ENCODE assay signal across 23 cellular contexts in the genomic region with DNA sequence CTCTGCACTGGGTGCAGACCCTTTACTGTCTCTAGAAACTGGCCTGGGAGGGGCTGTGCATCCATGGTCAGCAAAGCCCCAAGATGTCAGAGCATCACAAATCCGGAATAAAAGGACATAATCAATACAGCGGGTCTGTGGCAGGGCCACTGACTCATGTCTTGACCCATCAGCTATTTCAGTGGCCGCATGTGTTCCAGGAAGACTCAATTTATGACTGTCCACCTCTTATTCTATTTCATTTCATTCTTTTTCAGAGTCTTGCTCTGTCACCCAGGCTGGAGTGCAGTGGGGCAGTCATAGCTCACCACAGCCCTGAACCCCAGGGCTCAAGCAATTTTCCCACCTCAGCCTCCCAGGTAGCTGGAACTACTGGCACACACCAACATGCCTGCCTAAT. TPM values are rescaled to one million over a fixed set of nuclear protein-coding genes. Genes with fewer than 3 reads are reported as not detected.
A peak's percentile ranks its signal among the peaks of the same experiment; 100 is the strongest.
DNase-seq lines count a peak whose midpoint lies in the region; ATAC-seq and TF ChIP-seq lines count a peak whose summit lies in the region.
"Had no signal": no experiment of that assay in that cellular context is flagged by ENCODE, and none has a peak within 500 bp of the region (broad histone marks: within the 10 kb centered on the region; RNA-seq: fewer than 3 reads in every experiment).

No MANE protein-coding gene starts in this region.

- H3K4me3 Mint-ChIP-seq in activated T-cell treated with anti-CD3 and anti-CD28 coated beads, Interleukin-2, amount 50 U/mL, for 24 hours, result no peak overlapping the region
- H3K4me3 Mint-ChIP-seq in activated T-helper 17 cell treated with anti-CD3 and anti-CD28 coated beads, Interleukin-2, amount 50 U/mL, for 72 hours, result no peak overlapping the region
- H3K4me3 Mint-ChIP-seq in glutamatergic neuron (ENCODE audit: unreplicated experiment), result no peak overlapping the region
- H3K4me3 Mint-ChIP-seq in stimulated activated memory B cell treated with anti-CD40 and anti-IgM and Interleukin-4, amounts not matched to agents 10 μg/mL and 1 μg/mL and 100 μg/mL, for 72 hours, result no peak overlapping the region
- H3K4me3 Mint-ChIP-seq: activated CD8-positive, alpha-beta memory T cell treated with anti-CD3 and anti-CD28 coated beads, Interleukin-2, amount 10 ng/mL, durations not matched to agents 7 days and 5 days had no signal

- H3K4me1 Mint-ChIP-seq in activated T-cell treated with anti-CD3 and anti-CD28 coated beads, Interleukin-2, amount 50 U/mL, for 24 hours (ENCODE audit: low read depth), result peaks cover 21% of the 10 kb centered on the region
- H3K4me1 Mint-ChIP-seq in activated T-helper 17 cell treated with anti-CD3 and anti-CD28 coated beads, Interleukin-2, amount 50 U/mL, for 72 hours, result peaks cover 17% of the 10 kb centered on the region
- peaks cover 12% of the 10 kb centered on the region for H3K4me1 Mint-ChIP-seq in glutamatergic neuron (ENCODE audit: low read depth, unreplicated experiment)
- no peaks in the 10 kb centered on the region for H3K4me1 Mint-ChIP-seq in stimulated activated memory B cell treated with anti-CD40 and anti-IgM and Interleukin-4, amounts not matched to agents 10 μg/mL and 1 μg/mL and 100 μg/mL, for 72 hours

- in situ Hi-C loops in G401 (cut with HindIII; ENCODE audit: low sequenced_read_pairs), result no loop called here

- ATAC-seq in activated T-helper 17 cell treated with anti-CD3 and anti-CD28 coated beads, Interleukin-2, amount 50 U/mL, for 72 hours (replicated peaks), result peak; percentile 40
- no peak for ATAC-seq in stimulated activated memory B cell treated with anti-CD40 and anti-IgM and Interleukin-4, amounts not matched to agents 10 μg/mL and 1 μg/mL and 100 μg/mL, for 72 hours
- ATAC-seq: A549; activated CD8-positive, alpha-beta memory T cell treated with anti-CD3 and anti-CD28 coated beads, Interleukin-2, amount 10 ng/mL, durations not matched to agents 7 days and 5 days had no signal

- no peaks in the 10 kb centered on the region for H3K9me3 Mint-ChIP-seq in activated T-cell treated with anti-CD3 and anti-CD28 coated beads, Interleukin-2, amount 50 U/mL, for 24 hours
- no peaks in the 10 kb centered on the region for H3K9me3 Mint-ChIP-seq in activated T-helper 17 cell treated with anti-CD3 and anti-CD28 coated beads, Interleukin-2, amount 50 U/mL, for 72 hours
- peaks cover 3% of the 10 kb centered on the region for H3K9me3 Mint-ChIP-seq in glutamatergic neuron (ENCODE audit: unreplicated experiment)
- no peaks in the 10 kb centered on the region for H3K9me3 Mint-ChIP-seq in stimulated activated memory B cell treated with anti-CD40 and anti-IgM and Interleukin-4, amounts not matched to agents 10 μg/mL and 1 μg/mL and 100 μg/mL, for 72 hours

- TF ChIP-seq CTCF in glutamatergic neuron (IDR thresholded peaks at IDR 0.05; ENCODE audit: partially characterized antibody, unreplicated experiment), result no peak

- peaks cover 44% of the 10 kb centered on the region for H3K36me3 Mint-ChIP-seq in activated T-cell treated with anti-CD3 and anti-CD28 coated beads, Interleukin-2, amount 50 U/mL, for 24 hours (ENCODE audit: low read depth)
- peaks cover 81% of the 10 kb centered on the region for H3K36me3 Mint-ChIP-seq in activated T-helper 17 cell treated with anti-CD3 and anti-CD28 coated beads, Interleukin-2, amount 50 U/mL, for 72 hours (ENCODE audit: low read depth)
- peaks cover 5% of the 10 kb centered on the region for H3K36me3 Mint-ChIP-seq in glutamatergic neuron (ENCODE audit: unreplicated experiment)
- H3K36me3 Mint-ChIP-seq in stimulated activated memory B cell treated with anti-CD40 and anti-IgM and Interleukin-4, amounts not matched to agents 10 μg/mL and 1 μg/mL and 100 μg/mL, for 72 hours, result peaks cover 10% of the 10 kb centered on the region

- no peaks in the 10 kb centered on the region for H3K27me3 Mint-ChIP-seq in activated T-cell treated with anti-CD3 and anti-CD28 coated beads, Interleukin-2, amount 50 U/mL, for 24 hours
- no peaks in the 10 kb centered on the region for H3K27me3 Mint-ChIP-seq in activated T-helper 17 cell treated with anti-CD3 and anti-CD28 coated beads, Interleukin-2, amount 50 U/mL, for 72 hours
- peaks cover 3% of the 10 kb centered on the region for H3K27me3 Mint-ChIP-seq in glutamatergic neuron (ENCODE audit: unreplicated experiment)
- no peaks in the 10 kb centered on the region for H3K27me3 Mint-ChIP-seq in stimulated activated memory B cell treated with anti-CD40 and anti-IgM and Interleukin-4, amounts not matched to agents 10 μg/mL and 1 μg/mL and 100 μg/mL, for 72 hours
- H3K27me3 Mint-ChIP-seq: activated CD8-positive, alpha-beta memory T cell treated with anti-CD3 and anti-CD28 coated beads, Interleukin-2, amount 10 ng/mL, durations not matched to agents 7 days and 5 days had no signal

- DNase-seq in activated T-cell treated with anti-CD3 and anti-CD28 coated beads, Interleukin-2, amount 50 U/mL, for 24 hours, result no peak
- DNase-seq in activated T-cell treated with anti-CD3 and anti-CD28 coated beads, Interleukin-2, amount 50 U/mL, for 1 hour, result no peak
- no peak for DNase-seq in glutamatergic neuron
- no peak for DNase-seq in T-helper 2 cell
- DNase-seq in G401 (ENCODE audit: low spot score), result no peak
- DNase-seq in DMS53 treated with DMSO at 0.1 percent for 48 hours (lab: John Stamatoyannopoulos, UW; ENCODE audit: unreplicated experiment), result no peak
- DNase-seq: activated CD4-positive, CD25-positive, alpha-beta regulatory T cell treated with anti-CD3 and anti-CD28 coated beads, Interleukin-2, amount 50 U/mL, for 72 hours; activated CD8-positive, alpha-beta memory T cell treated with anti-CD3 and anti-CD28 coated beads, Interleukin-2, amount 10 ng/mL, durations not matched to agents 7 days and 5 days; Caco-2; dermis blood vessel endothelial cell; DMS79 treated with DMSO at 0.1 percent for 48 hours; KBM-7; kidney glomerular epithelial cell; MM.1S; NCI-H1417 treated with DMSO at 0.1 percent for 48 hours; NCI-H2107; NCI-H446 treated with DMSO at 0.1 percent for 48 hours; occipital lobe; testis had no signal

- peak overlapping the region; percentile 74 for H3K27ac Mint-ChIP-seq in activated T-cell treated with anti-CD3 and anti-CD28 coated beads, Interleukin-2, amount 50 U/mL, for 24 hours
- peak overlapping the region; percentile 51 for H3K27ac Mint-ChIP-seq in activated T-helper 17 cell treated with anti-CD3 and anti-CD28 coated beads, Interleukin-2, amount 50 U/mL, for 72 hours
- H3K27ac Mint-ChIP-seq in glutamatergic neuron (ENCODE audit: unreplicated experiment), result peak overlapping the region; percentile 52
- H3K27ac Mint-ChIP-seq in stimulated activated memory B cell treated with anti-CD40 and anti-IgM and Interleukin-4, amounts not matched to agents 10 μg/mL and 1 μg/mL and 100 μg/mL, for 72 hours, result peak overlapping the region; percentile 6
- H3K27ac Mint-ChIP-seq: activated CD8-positive, alpha-beta memory T cell treated with anti-CD3 and anti-CD28 coated beads, Interleukin-2, amount 10 ng/mL, durations not matched to agents 7 days and 5 days had no signal

RNA-seq across cellular contexts. Expression of a gene that starts 53.2 kb away (rescaled TPM):
- total RNA-seq in activated T-helper 17 cell treated with anti-CD3 and anti-CD28 coated beads, Interleukin-2, amount 50 U/mL, for 72 hours, result under 1 TPM in 1 of 2 donors, not detected in 1; 0.66 TPM
- total RNA-seq in glutamatergic neuron (ENCODE audit: unreplicated experiment), result 2.6 TPM
- 3.5 and 6.6 TPM in 2 replicates for total RNA-seq in G401 (2014; rRNA removed; shearing (Covaris generic))
- total RNA-seq: OCI-LY7 had no signal

Comparison
In these comparisons a context has a peak if more than half of its experiments do, and no peak if none do; other contexts are left out.
1. H3K27ac Mint-ChIP-seq: peak in every context shown above with its lines; median percentile 74 in activated T-cell treated with anti-CD3 and anti-CD28 coated beads, Interleukin-2, amount 50 U/mL, for 24 hours; 52 in glutamatergic neuron; 51 in activated T-helper 17 cell treated with anti-CD3 and anti-CD28 coated beads, Interleukin-2, amount 50 U/mL, for 72 hours; 6 in stimulated activated memory B cell treated with anti-CD40 and anti-IgM and Interleukin-4, amounts not matched to agents 10 μg/mL and 1 μg/mL and 100 μg/mL, for 72 hours.